24 cellular contexts compared by ENCODE assay signal in the genomic region with DNA sequence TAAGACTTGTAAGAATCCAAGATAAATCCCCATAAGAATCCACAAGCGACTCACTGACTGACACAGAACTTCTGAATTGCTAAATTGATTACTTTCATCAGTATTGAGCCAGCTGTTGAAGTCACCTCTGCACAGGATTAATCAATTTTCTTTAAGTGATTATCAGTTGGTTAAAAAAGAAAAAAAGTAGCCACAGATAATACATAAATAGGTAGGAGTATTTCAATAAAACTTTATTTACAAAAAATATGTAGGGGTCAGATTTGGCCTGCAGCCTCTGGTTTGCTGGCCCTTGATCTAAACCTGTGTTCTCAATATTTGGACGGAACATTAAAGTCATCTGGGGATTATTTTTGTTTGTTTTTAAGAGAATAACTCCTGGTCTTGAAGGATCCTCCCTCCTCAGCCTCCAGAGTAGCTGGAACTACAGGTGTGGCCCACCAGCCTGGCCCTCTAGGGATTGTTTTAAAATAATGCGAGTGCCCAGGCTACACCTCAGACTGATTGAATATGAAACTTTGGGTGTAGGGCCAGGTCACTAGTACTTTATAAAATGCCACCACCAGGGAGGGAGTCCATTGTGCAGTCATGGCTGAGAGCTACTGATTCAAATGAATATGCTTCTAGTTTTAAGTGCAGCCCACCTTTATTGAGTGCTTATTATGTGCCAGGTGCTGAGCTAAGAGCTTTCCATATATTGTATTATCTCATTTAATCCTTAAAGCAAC. TPM values are rescaled to one million over a fixed set of nuclear protein-coding genes. Genes with fewer than 3 reads are reported as not detected.
"Had no signal": no experiment of that assay in that cellular context is flagged by ENCODE, and none has a peak within 500 bp of the region (broad histone marks: within the 10 kb centered on the region; RNA-seq: fewer than 3 reads in every experiment).

No MANE protein-coding gene starts in this region.

- H3K4me3 ChIP-seq: breast epithelium, pancreas, prostate gland, smooth muscle cell, tibial nerve had no signal

- FAIRE-seq: kidney, pancreas had no signal

- H3K27me3 ChIP-seq: breast epithelium, pancreas had no signal

- ATAC-seq: left colon; stimulated activated memory B cell treated with anti-CD40 and anti-IgM and Interleukin-4, amounts not matched to agents 10 μg/mL and 1 μg/mL and 100 μg/mL, for 72 hours had no signal

- H3K36me3 ChIP-seq: breast epithelium, pancreas, prostate gland, tibial nerve had no signal

- H3K27ac ChIP-seq: breast epithelium, pancreas, prostate gland, tibial nerve had no signal

- DNase-seq: activated CD4-positive, alpha-beta T cell treated with anti-CD3 and anti-CD28 coated beads, Interleukin-2, amount 50 U/mL, for 1 hour; activated CD8-positive, alpha-beta T cell treated with anti-CD3 and anti-CD28 coated beads for 36 hours; activated naive CD4-positive, alpha-beta T cell; activated T-cell treated with anti-CD3 and anti-CD28 coated beads for 4 hours; activated T-cell treated with anti-CD3 and anti-CD28 coated beads, Interleukin-2, amount 50 U/mL, for 72 hours; central memory CD4-positive, alpha-beta T cell; endodermal cell; foreskin fibroblast; head of caudate nucleus; hypothalamus; immature natural killer cell; kidney; left colon; mammary epithelial cell; naive thymus-derived CD8-positive, alpha-beta T cell; pancreas; retina; stimulated activated CD4-positive, alpha-beta T cell treated with anti-CD3 and anti-CD28 coated beads, Interleukin-1b, Interleukin-23, amount 100 ng/mL, for 48 hours; stimulated activated CD4-positive, alpha-beta T cell treated with anti-CD3 and anti-CD28 coated beads, Interleukin-4, amount 100 ng/mL, for 4 hours had no signal

- H3K9me3 ChIP-seq: breast epithelium, pancreas, prostate gland, tibial nerve had no signal

- H3K4me2 ChIP-seq: smooth muscle cell had no signal

- H3K4me1 ChIP-seq: breast epithelium, pancreas, prostate gland had no signal

RNA-seq across cellular contexts. Expression of gene PPFIA4, which starts 25.9 kb away (rescaled TPM):
- polyA plus RNA-seq: immature natural killer cell had no signal
